Comparison of ENCODE assay signal across 9 cellular contexts in the genomic region with DNA sequence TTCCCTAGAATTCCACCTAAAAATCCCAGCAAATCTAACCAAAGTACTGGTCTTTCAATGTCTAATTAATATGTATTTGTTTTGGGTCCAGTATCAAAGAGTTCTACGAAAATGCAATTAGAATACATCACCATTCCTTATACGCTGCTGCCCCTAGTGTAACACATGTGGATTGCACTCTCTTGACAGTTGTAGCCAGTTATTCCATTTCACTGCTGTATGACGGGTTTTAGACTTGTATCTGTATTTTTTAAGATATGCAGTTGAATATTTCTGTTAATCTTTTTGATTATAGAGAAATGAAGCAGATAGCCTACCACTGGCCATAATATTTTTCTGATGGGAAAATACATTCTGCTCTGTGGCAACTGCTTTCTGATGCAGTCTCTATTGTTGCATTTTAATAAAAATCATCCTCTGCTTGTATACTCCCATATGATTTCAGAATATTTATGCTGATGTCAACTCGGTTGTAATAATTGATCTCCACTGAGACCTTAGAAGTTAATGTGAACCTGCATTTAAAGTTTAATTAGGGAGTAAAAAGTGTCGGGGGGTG. TPM values are rescaled to one million over a fixed set of nuclear protein-coding genes. Genes with fewer than 3 reads are reported as not detected.
DNase-seq lines count a peak whose midpoint lies in the region; ATAC-seq and TF ChIP-seq lines count a peak whose summit lies in the region.
"Had no signal": no experiment of that assay in that cellular context is flagged by ENCODE, and none has a peak within 500 bp of the region (broad histone marks: within the 10 kb centered on the region; RNA-seq: fewer than 3 reads in every experiment).

No MANE protein-coding gene starts in this region.

- WGBS in heart left ventricle, 4 donors: 19 to 23% (median 21%) methylated on average over 5 of the region's 5 CpGs

- H3K27ac ChIP-seq in heart left ventricle: no peak overlapping the region

- no peak for TF ChIP-seq POLR2A in heart left ventricle (IDR thresholded peaks at IDR 0.05)

- H3K9me3 ChIP-seq in HAP-1 (no peaks in the 10 kb centered on the region), heart left ventricle (peaks cover 0 to 6% (median 0%) of the 10 kb centered on the region in 12 donors)

- no peak overlapping the region for H3K4me3 ChIP-seq in HAP-1
- peak overlapping the region in 4 of 12 donors; percentile 18 to 42 (median 41) for H3K4me3 ChIP-seq in heart left ventricle
- H3K4me3 ChIP-seq in retinal pigment epithelial cell (ENCODE audit: low read length): no peak overlapping the region

- H3K36me3 ChIP-seq in HAP-1 (replicated peaks): no peaks in the 10 kb centered on the region
- H3K36me3 ChIP-seq in heart left ventricle: no peaks in the 10 kb centered on the region

- in situ Hi-C loops in HAP-1 (cut with MboI; ENCODE audit: low sequenced_read_pairs): no loop called here

- H3K27me3 ChIP-seq in HAP-1 (ENCODE audit: low read depth) (peaks cover 11% of the 10 kb centered on the region), heart left ventricle (peaks cover 0 to 10% (median 0%) of the 10 kb centered on the region in 9 donors)

- TF ChIP-seq CTCF in heart left ventricle (IDR thresholded peaks at IDR 0.05): peak; percentile 59 to 83 (median 72)
- peak; percentile 73 for TF ChIP-seq CTCF in retinal pigment epithelial cell (conservative IDR thresholded peaks at IDR 0.05; ENCODE audit: low read depth, low read length)

- H3K9me3 Mint-ChIP-seq in activated naive CD4-positive, alpha-beta T cell treated with anti-CD3 and anti-CD28 coated beads, Interleukin-2, amount 50 U/mL, for 72 hours: peaks cover 0 to 4% of the 10 kb centered on the region in 2 donors

- no peaks in the 10 kb centered on the region for H3K4me1 ChIP-seq in HAP-1
- H3K4me1 ChIP-seq in heart left ventricle: peaks cover 0 to 8% (median 0%) of the 10 kb centered on the region in 12 donors

- peak; percentile 22 for DNase-seq in SIG-M5 treated with dmso at 0.1 percent for 504 hours (lab: John Stamatoyannopoulos, UW; ENCODE audit: unreplicated experiment)
- no peak for DNase-seq in SIG-M5 (lab: John Stamatoyannopoulos, UW)
- peak; percentile 34 to 47 for DNase-seq in HAP-1 (ENCODE audit: low spot score in 2 of 2)
- DNase-seq in NCI-H748 treated with DMSO at 0.1 percent for 48 hours (lab: John Stamatoyannopoulos, UW): peak; percentile 57
- DNase-seq in activated naive CD4-positive, alpha-beta T cell treated with anti-CD3 and anti-CD28 coated beads, Interleukin-2, amount 50 U/mL, for 72 hours (ENCODE audit: low spot score in 2 of 2): peak in 1 of 2 donors; percentile 6
- peak in 1 of 5 donors; percentile 18 for DNase-seq in heart left ventricle
- DNase-seq in retinal pigment epithelial cell (ENCODE audit: low read depth): no peak

- peak overlapping the region in 1 of 2 donors; percentile 85 for H3K27ac Mint-ChIP-seq in activated naive CD4-positive, alpha-beta T cell treated with anti-CD3 and anti-CD28 coated beads, Interleukin-2, amount 50 U/mL, for 72 hours

- peak; percentile 56 to 80 for ATAC-seq in activated naive CD4-positive, alpha-beta T cell treated with anti-CD3 and anti-CD28 coated beads, Interleukin-2, amount 50 U/mL, for 72 hours
- ATAC-seq in heart left ventricle (peak in 3 of 4 donors; percentile 53 to 77 (median 66)), HG02973 (IDR thresholded peaks at IDR 0.05; ENCODE audit: unreplicated experiment) (no peak)

- H3K36me3 Mint-ChIP-seq in activated naive CD4-positive, alpha-beta T cell treated with anti-CD3 and anti-CD28 coated beads, Interleukin-2, amount 50 U/mL, for 72 hours: no peaks in the 10 kb centered on the region

- intact Hi-C loops in heart left ventricle (cut with DNase I): loop anchor here in 8 of 10 donors (1.0 to 10.0 kb wide), 9 partner anchors 163 to 1743 kb away; no protein-coding TSS in a partner anchor

RNA-seq across cellular contexts. Expression of gene PAGE2B, which starts 17.1 kb away (rescaled TPM):
- total RNA-seq in activated naive CD4-positive, alpha-beta T cell treated with anti-CD3 and anti-CD28 coated beads, Interleukin-2, amount 50 U/mL, for 72 hours: 1 to 10 TPM; 1.3 to 1.6 TPM
- total RNA-seq in heart left ventricle: not detected
- polyA plus RNA-seq in heart left ventricle: not detected

RNA-seq across cellular contexts. Expression of gene ALAS2, which starts 27.0 kb away (rescaled TPM):
- not detected for total RNA-seq in activated naive CD4-positive, alpha-beta T cell treated with anti-CD3 and anti-CD28 coated beads, Interleukin-2, amount 50 U/mL, for 72 hours
- total RNA-seq in heart left ventricle: 1 to 10 TPM in 8 of 9 donors, under 1 TPM in 1; 0.44 to 8.3 (median 2.2) TPM
- under 1 TPM in 1 of 2 donors, not detected in 1; 0.06 TPM for polyA plus RNA-seq in heart left ventricle
- polyA plus RNA-seq: esophagus had no signal

RNA-seq across cellular contexts. Expression of gene PAGE2, which starts 31.0 kb away (rescaled TPM):
- under 1 TPM in 1 of 2 donors, not detected in 1; 0.73 TPM for total RNA-seq in activated naive CD4-positive, alpha-beta T cell treated with anti-CD3 and anti-CD28 coated beads, Interleukin-2, amount 50 U/mL, for 72 hours
- total RNA-seq in heart left ventricle: not detected
- not detected for polyA plus RNA-seq in heart left ventricle
- polyA plus RNA-seq: esophagus had no signal

RNA-seq across cellular contexts. Expression of gene APEX2, which starts 57.6 kb away (rescaled TPM):
- 10 to 100 TPM; 34.6 to 40.0 TPM for total RNA-seq in activated naive CD4-positive, alpha-beta T cell treated with anti-CD3 and anti-CD28 coated beads, Interleukin-2, amount 50 U/mL, for 72 hours
- total RNA-seq in heart left ventricle: 10 to 100 TPM in 1 of 9 donors, 1 to 10 TPM in 8; 6.8 to 12.4 (median 8.6) TPM
- 10 to 100 TPM in 1 of 2 donors, 1 to 10 TPM in 1; 4.5 to 10.6 TPM for polyA plus RNA-seq in heart left ventricle

Comparison
In these comparisons a context has a peak if more than half of its experiments do, and no peak if none do; other contexts are left out.
1. DNase-seq: peak in SIG-M5 treated with dmso at 0.1 percent for 504 hours (single experiment), HAP-1 (2 of 2) and NCI-H748 treated with DMSO at 0.1 percent for 48 hours (single experiment); none in SIG-M5 (single experiment) and retinal pigment epithelial cell (single experiment).